27 cellular contexts compared by ENCODE assay signal in genomic region chr10:83199357-83199756, GRCh38.
"Had no signal": no experiment of that assay in that cellular context is flagged by ENCODE, and none has a peak within 500 bp of the region (broad histone marks: within the 10 kb centered on the region; RNA-seq: fewer than 3 reads in every experiment).

No MANE protein-coding gene starts in this region.

- H3K4me1 ChIP-seq: colonic mucosa, esophagus muscularis mucosa, esophagus squamous epithelium, foreskin keratinocyte, gastrocnemius medialis, gastroesophageal sphincter, heart left ventricle, heart right ventricle had no signal

- H3K36me3 ChIP-seq: colonic mucosa, esophagus muscularis mucosa, esophagus squamous epithelium, gastrocnemius medialis, gastroesophageal sphincter, heart left ventricle, heart right ventricle had no signal

- ATAC-seq: effector memory CD8-positive, alpha-beta T cell; esophagus mucosa; foreskin keratinocyte; gastrocnemius medialis; gastroesophageal sphincter; heart left ventricle; heart right ventricle had no signal

- FAIRE-seq: endometrium, endothelial cell of umbilical vein, frontal cortex had no signal

- H3K9me3 ChIP-seq: colonic mucosa, esophagus squamous epithelium, gastrocnemius medialis had no signal

- H3K4me3 ChIP-seq: colonic mucosa, coronary artery, dorsolateral prefrontal cortex, esophagus muscularis mucosa, esophagus squamous epithelium, gastrocnemius medialis, gastroesophageal sphincter, heart left ventricle, heart right ventricle had no signal

- H3K27ac ChIP-seq: colonic mucosa, coronary artery, dorsolateral prefrontal cortex, epithelial cell of prostate, esophagus muscularis mucosa, esophagus squamous epithelium, foreskin keratinocyte, gastrocnemius medialis, gastroesophageal sphincter, heart left ventricle, heart right ventricle had no signal

- DNase-seq: colonic mucosa; cortex of kidney; dermis blood vessel endothelial cell; dorsolateral prefrontal cortex; effector CD4-positive, alpha-beta T cell; effector CD8-positive, alpha-beta T cell; effector memory CD4-positive, alpha-beta T cell; effector memory CD8-positive, alpha-beta T cell; endodermal cell; erythroblast; esophagus squamous epithelium; foreskin fibroblast; foreskin keratinocyte; foreskin melanocyte; gastrocnemius medialis; glutamatergic neuron; head of caudate nucleus; heart left ventricle; heart right ventricle had no signal

- H3K27me3 ChIP-seq: colonic mucosa, dorsolateral prefrontal cortex, esophagus muscularis mucosa, esophagus squamous epithelium, foreskin keratinocyte, gastrocnemius medialis, gastroesophageal sphincter, heart left ventricle, heart right ventricle had no signal
